8 cellular contexts compared by ENCODE assay signal in the genomic region with DNA sequence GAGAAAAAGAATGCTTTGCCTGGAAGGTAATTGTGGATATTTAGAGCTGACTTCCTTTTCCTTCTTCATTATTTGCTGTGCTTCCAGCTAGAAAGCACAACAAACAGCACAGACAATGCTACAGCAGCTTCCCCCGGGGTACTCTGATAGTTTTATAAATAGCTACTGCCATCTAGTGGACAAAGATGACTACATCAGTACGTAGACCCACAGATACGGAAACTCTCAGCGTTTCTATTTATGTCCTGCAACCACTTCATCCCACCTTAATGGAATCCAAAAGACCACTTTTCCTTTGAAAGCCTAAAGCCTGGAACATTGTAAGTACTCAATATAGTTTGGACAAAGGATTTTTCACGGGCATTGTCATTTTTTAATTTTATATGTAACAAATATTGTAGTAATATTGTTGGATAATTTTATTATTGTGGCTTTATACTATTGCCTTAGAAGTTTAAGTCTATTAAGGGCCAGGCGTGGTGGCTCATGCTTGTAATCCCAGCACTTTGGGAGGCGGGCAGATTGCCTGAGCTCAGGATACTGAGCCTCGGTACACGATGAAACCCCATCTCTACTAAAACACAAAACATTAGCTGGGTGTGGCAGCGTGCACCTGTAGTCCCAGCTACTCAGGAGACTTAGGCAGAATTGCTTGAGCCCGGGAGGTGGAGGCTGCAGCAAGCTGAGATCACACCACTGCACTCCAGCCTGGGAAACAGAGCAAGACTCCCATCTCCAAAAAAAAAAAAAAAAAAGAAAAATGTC. TPM values are rescaled to one million over a fixed set of nuclear protein-coding genes. Genes with fewer than 3 reads are reported as not detected.
DNase-seq lines count a peak whose midpoint lies in the region; ATAC-seq and TF ChIP-seq lines count a peak whose summit lies in the region.

No MANE protein-coding gene starts in this region.

- TF ChIP-seq POLR2A in spleen (IDR thresholded peaks at IDR 0.05) = no peak

- H3K36me3 Mint-ChIP-seq in activated CD4-positive, alpha-beta T cell treated with anti-CD3 and anti-CD28 coated beads, Interleukin-2, amount 10 ng/mL, durations not matched to agents 7 days and 5 days (ENCODE audit: low read depth) = peaks cover 53% of the 10 kb centered on the region

- no peaks in the 10 kb centered on the region for H3K27me3 Mint-ChIP-seq in activated CD4-positive, alpha-beta T cell treated with anti-CD3 and anti-CD28 coated beads, Interleukin-2, amount 10 ng/mL, durations not matched to agents 7 days and 5 days

- POLR2A ChIA-PET in activated CD4-positive, alpha-beta T cell treated with anti-CD3 and anti-CD28 coated beads, Interleukin-2, amount 10 ng/mL, durations not matched to agents 7 days and 5 days (lab: Charles Lee) = interaction anchor here (0.6 to 1.8 kb wide), 4 partner anchors 8 to 54 kb away, joined by 3 to 5 read pairs (median 3); a partner anchor contains a TSS

- H3K9me3 Mint-ChIP-seq in activated CD4-positive, alpha-beta T cell treated with anti-CD3 and anti-CD28 coated beads, Interleukin-2, amount 10 ng/mL, durations not matched to agents 7 days and 5 days = no peaks in the 10 kb centered on the region

- H3K4me3 ChIP-seq in Jurkat, Clone E6-1 (ENCODE audit: low read length) = no peak overlapping the region
- no peak overlapping the region for H3K4me3 ChIP-seq in spleen

- no peak overlapping the region for H3K4me3 Mint-ChIP-seq in activated CD4-positive, alpha-beta T cell treated with anti-CD3 and anti-CD28 coated beads, Interleukin-2, amount 10 ng/mL, durations not matched to agents 7 days and 5 days

- H3K4me1 Mint-ChIP-seq in activated CD4-positive, alpha-beta T cell treated with anti-CD3 and anti-CD28 coated beads, Interleukin-2, amount 10 ng/mL, durations not matched to agents 7 days and 5 days = peaks cover 45% of the 10 kb centered on the region

- CTCF ChIA-PET in activated CD4-positive, alpha-beta T cell treated with anti-CD3 and anti-CD28 coated beads, Interleukin-2, amount 10 ng/mL, durations not matched to agents 7 days and 5 days (lab: Charles Lee) = interaction anchor here (0.5 to 3.4 kb wide), 23 partner anchors 8 to 1683 kb away, joined by 3 to 13 read pairs (median 4); a partner anchor contains a TSS

- 28 to 35% (median 31%) methylated on average over 11 of the region's 11 CpGs for WGBS in spleen, 5 donors

- peak overlapping the region; percentile 73 for H3K27ac Mint-ChIP-seq in activated CD4-positive, alpha-beta T cell treated with anti-CD3 and anti-CD28 coated beads, Interleukin-2, amount 10 ng/mL, durations not matched to agents 7 days and 5 days

- DNase-seq in activated CD4-positive, alpha-beta T cell treated with anti-CD3 and anti-CD28 coated beads, Interleukin-2, amount 10 ng/mL, durations not matched to agents 7 days and 5 days = peak; percentile 54
- DNase-seq in activated CD4-positive, alpha-beta T cell treated with anti-CD3 and anti-CD28 coated beads for 48 hours = no peak
- DNase-seq in Jurkat, Clone E6-1 (ENCODE audit: low read depth, low spot score) = peak; percentile 79
- peak; percentile 72 for DNase-seq in NOMO-1 treated with DMSO at 0.1 percent for 48 hours (lab: John Stamatoyannopoulos, UW; ENCODE audit: unreplicated experiment)
- DNase-seq in amniotic stem cell (lab: John Stamatoyannopoulos, UW) = peak; percentile 73
- DNase-seq in hepatic stellate cell (ENCODE audit: low spot score) = peak; percentile 64
- DNase-seq in spleen = no peak

- peak; percentile 71 for ATAC-seq in GM21723 (IDR thresholded peaks at IDR 0.05; ENCODE audit: unreplicated experiment)

- peak overlapping the region in 4 of 8 donors; percentile 36 to 48 (median 42) for H3K27ac ChIP-seq in spleen

- H3K36me3 ChIP-seq in spleen = peaks cover 4 to 78% (median 63%) of the 10 kb centered on the region in 6 donors

- no peaks in the 10 kb centered on the region for H3K9me3 ChIP-seq in spleen

- TF ChIP-seq CTCF in spleen (IDR thresholded peaks at IDR 0.05 in 8 of 11, conservative IDR thresholded peaks at IDR 0.05 in 3 of 11) = peak; percentile 49 to 86 (median 73)

- no peaks in the 10 kb centered on the region for H3K27me3 ChIP-seq in spleen (replicated peaks in 1 of 7)

- intact Hi-C loops in spleen (cut with DNase I; ENCODE audit: low total_unique reads) = loop anchor here (10.0 kb wide), 1 partner anchor 190 kb away; no protein-coding TSS in a partner anchor

- H3K4me1 ChIP-seq in spleen = peaks cover 52 to 62% (median 58%) of the 10 kb centered on the region in 6 donors

RNA-seq across cellular contexts. Expression of a gene that starts 7.5 kb away (rescaled TPM):
- 1,000 to 10,000 TPM; 2,083 to 2,541 TPM for total RNA-seq in activated CD4-positive, alpha-beta T cell treated with anti-CD3 and anti-CD28 coated beads, Interleukin-2, amount 10 ng/mL, durations not matched to agents 7 days and 5 days
- 2,315 TPM for polyA plus RNA-seq in Jurkat, Clone E6-1 (2012; ENCODE audit: insufficient read depth, insufficient read length)
- 1,000 to 10,000 TPM in 1 of 7 donors, 100 to 1,000 TPM in 6; 550 to 1,026 (median 678) TPM for total RNA-seq in spleen
- polyA plus RNA-seq in spleen = 100 to 1,000 TPM; 110 to 369 (median 156) TPM

Comparison
In these comparisons a context has a peak if more than half of its experiments do, and no peak if none do; other contexts are left out.
1. DNase-seq: peak in activated CD4-positive, alpha-beta T cell treated with anti-CD3 and anti-CD28 coated beads, Interleukin-2, amount 10 ng/mL, durations not matched to agents 7 days and 5 days (single experiment), Jurkat, Clone E6-1 (single experiment), NOMO-1 treated with DMSO at 0.1 percent for 48 hours (single experiment), amniotic stem cell (single experiment) and hepatic stellate cell (single experiment); none in activated CD4-positive, alpha-beta T cell treated with anti-CD3 and anti-CD28 coated beads for 48 hours (single experiment) and spleen (single experiment).